ENCODE assay signal across 16 cellular contexts in genomic region chr2:112658820-112659667, GRCh38. TPM values are rescaled to one million over a fixed set of nuclear protein-coding genes. Genes with fewer than 3 reads are reported as not detected.
DNase-seq lines count a peak whose midpoint lies in the region; ATAC-seq and TF ChIP-seq lines count a peak whose summit lies in the region.
"Had no signal": no experiment of that assay in that cellular context is flagged by ENCODE, and none has a peak within 500 bp of the region (broad histone marks: within the 10 kb centered on the region; RNA-seq: fewer than 3 reads in every experiment).

No MANE protein-coding gene starts in this region.

- H3K9me3 Mint-ChIP-seq in activated CD4-positive, alpha-beta T cell treated with anti-CD3 and anti-CD28 coated beads, Interleukin-2, amount 10 ng/mL, durations not matched to agents 7 days and 5 days = no peaks in the 10 kb centered on the region
- H3K9me3 Mint-ChIP-seq in nephron progenitor cell = no peaks in the 10 kb centered on the region
- H3K9me3 Mint-ChIP-seq: activated B cell treated with CpG ODN at 0.5 μM for 24 hours; stimulated activated naive B cell treated with anti-CD40 and anti-IgM and Interleukin-4, amounts not matched to agents 10 μg/mL and 1 μg/mL and 100 μg/mL, for 72 hours had no signal

- peaks cover 24% of the 10 kb centered on the region for H4K20me1 ChIP-seq in mammary epithelial cell (ENCODE audit: insufficient read depth, low read length)

- CTCF ChIA-PET in activated CD4-positive, alpha-beta T cell treated with anti-CD3 and anti-CD28 coated beads, Interleukin-2, amount 10 ng/mL, durations not matched to agents 7 days and 5 days (lab: Charles Lee) = interaction anchor here (0.6 to 3.6 kb wide), 4 partner anchors 11 to 61 kb away, joined by 3 to 12 read pairs (median 4); no protein-coding TSS in a partner anchor
- CTCF ChIA-PET in mammary epithelial cell (lab: Charles Lee; ENCODE audit: low non-redundant PET) = no interaction called here

- H3K4me3 Mint-ChIP-seq in activated CD4-positive, alpha-beta T cell treated with anti-CD3 and anti-CD28 coated beads, Interleukin-2, amount 10 ng/mL, durations not matched to agents 7 days and 5 days = no peak overlapping the region
- no peak overlapping the region for H3K4me3 Mint-ChIP-seq in nephron progenitor cell
- H3K4me3 Mint-ChIP-seq: activated B cell treated with CpG ODN at 0.5 μM for 24 hours; stimulated activated naive B cell treated with anti-CD40 and anti-IgM and Interleukin-4, amounts not matched to agents 10 μg/mL and 1 μg/mL and 100 μg/mL, for 72 hours had no signal

- no peaks in the 10 kb centered on the region for H3K27me3 Mint-ChIP-seq in activated CD4-positive, alpha-beta T cell treated with anti-CD3 and anti-CD28 coated beads, Interleukin-2, amount 10 ng/mL, durations not matched to agents 7 days and 5 days
- no peaks in the 10 kb centered on the region for H3K27me3 Mint-ChIP-seq in nephron progenitor cell (ENCODE audit: low read depth, poor library complexity)
- H3K27me3 Mint-ChIP-seq: activated B cell treated with CpG ODN at 0.5 μM for 24 hours; stimulated activated naive B cell treated with anti-CD40 and anti-IgM and Interleukin-4, amounts not matched to agents 10 μg/mL and 1 μg/mL and 100 μg/mL, for 72 hours had no signal

- TSS peak; percentile 29 for BruUV-seq in mammary epithelial cell (replicated peaks; lab: Mats Ljungman, UMichigan)

- H2AFZ ChIP-seq in mammary epithelial cell (ENCODE audit: low read depth, low read length) = no peak overlapping the region

- POLR2A ChIA-PET in activated CD4-positive, alpha-beta T cell treated with anti-CD3 and anti-CD28 coated beads, Interleukin-2, amount 10 ng/mL, durations not matched to agents 7 days and 5 days (lab: Charles Lee) = no interaction called here

- peaks cover 79% of the 10 kb centered on the region for H3K79me2 ChIP-seq in mammary epithelial cell (ENCODE audit: insufficient read depth, low read length)

- peak in 1 of 2 donors; percentile 25 for TF ChIP-seq CTCF in mammary epithelial cell (conservative IDR thresholded peaks at IDR 0.05 in 1 of 2, IDR thresholded peaks at IDR 0.05 in 1 of 2; ENCODE audit: extremely low read depth in 1 of 2, insufficient read depth in 1 of 2, low read depth in 1 of 2, low read length in 2 of 2)
- no peak for TF ChIP-seq CTCF in nephron progenitor cell (IDR thresholded peaks at IDR 0.05)
- no peak for TF ChIP-seq CTCF in GM10266 (IDR thresholded peaks at IDR 0.05; ENCODE audit: control insufficient read depth, insufficient read depth, low read depth, missing control alignments)

- peaks cover 88% of the 10 kb centered on the region for H3K36me3 Mint-ChIP-seq in activated CD4-positive, alpha-beta T cell treated with anti-CD3 and anti-CD28 coated beads, Interleukin-2, amount 10 ng/mL, durations not matched to agents 7 days and 5 days (ENCODE audit: low read depth)
- peaks cover 82% of the 10 kb centered on the region for H3K36me3 Mint-ChIP-seq in nephron progenitor cell (ENCODE audit: low read depth)

- no peaks in the 10 kb centered on the region for H3K9me3 ChIP-seq in mammary epithelial cell (replicated peaks; ENCODE audit: insufficient read depth, low read length)
- H3K9me3 ChIP-seq: SJCRH30 had no signal

- dilution Hi-C loops in mammary epithelial cell (cut with HindIII; ENCODE audit: low sequenced_read_pairs) = no loop called here

- H3K9ac ChIP-seq in mammary epithelial cell (ENCODE audit: insufficient read depth, low read length) = no peak overlapping the region

- in situ Hi-C loops in mammary epithelial cell (cut with MboI; ENCODE audit: low sequenced_read_pairs in 2 of 2) = no loop called here

- H3K27me3 ChIP-seq in mammary epithelial cell (ENCODE audit: insufficient read depth, low read length) = no peaks in the 10 kb centered on the region
- H3K27me3 ChIP-seq: SJCRH30 had no signal

- intact Hi-C loops in mammary epithelial cell (cut with micrococcal nuclease) = loop anchor here (5.0 kb wide), 1 partner anchor 37 kb away; no protein-coding TSS in a partner anchor

- H3K4me1 ChIP-seq in mammary epithelial cell (ENCODE audit: insufficient read depth, low read length) = peaks cover 26% of the 10 kb centered on the region
- H3K4me1 ChIP-seq: SJCRH30 had no signal

- ATAC-seq in GM18517 (IDR thresholded peaks at IDR 0.05; ENCODE audit: unreplicated experiment) = no peak
- ATAC-seq in GM18861 (IDR thresholded peaks at IDR 0.05; ENCODE audit: unreplicated experiment) = no peak
- ATAC-seq: stimulated activated naive B cell treated with anti-CD40 and anti-IgM and Interleukin-4, amounts not matched to agents 10 μg/mL and 1 μg/mL and 100 μg/mL, for 72 hours had no signal

- WGBS in mammary epithelial cell (ENCODE audit: low coverage, missing lambda C conversion rate) = 89% methylated on average over 10 of the region's 11 CpGs

- H3K4me2 ChIP-seq in mammary epithelial cell (ENCODE audit: insufficient read depth, low read depth, low read length) = peak overlapping the region; percentile 6

- peaks cover 75% of the 10 kb centered on the region for H3K36me3 ChIP-seq in mammary epithelial cell (ENCODE audit: insufficient read depth, low read length)

- H3K27ac Mint-ChIP-seq in activated CD4-positive, alpha-beta T cell treated with anti-CD3 and anti-CD28 coated beads, Interleukin-2, amount 10 ng/mL, durations not matched to agents 7 days and 5 days = peak overlapping the region; percentile 60
- H3K27ac Mint-ChIP-seq in nephron progenitor cell = peak overlapping the region; percentile 68
- H3K27ac Mint-ChIP-seq: activated B cell treated with CpG ODN at 0.5 μM for 24 hours; stimulated activated naive B cell treated with anti-CD40 and anti-IgM and Interleukin-4, amounts not matched to agents 10 μg/mL and 1 μg/mL and 100 μg/mL, for 72 hours had no signal

- DNase-seq in activated CD4-positive, alpha-beta T cell treated with anti-CD3 and anti-CD28 coated beads, Interleukin-2, amount 10 ng/mL, durations not matched to agents 7 days and 5 days = no peak
- no peak for DNase-seq in activated CD4-positive, alpha-beta T cell treated with anti-CD3 and anti-CD28 coated beads for 4 hours
- peak; percentile 12 for DNase-seq in OCI-M1 (lab: John Stamatoyannopoulos, UW)
- peak; percentile 48 for DNase-seq in mammary epithelial cell
- DNase-seq in nephron progenitor cell = no peak
- no peak for DNase-seq in GM10266 (ENCODE audit: extremely low spot score)
- DNase-seq: activated B cell treated with CpG ODN at 0.5 μM for 24 hours; activated effector memory CD4-positive, alpha-beta T cell treated with anti-CD3 and anti-CD28 coated beads, Interleukin-2, amount 50 U/mL, for 16 hours; NCI-H1417 treated with DMSO at 0.1 percent for 48 hours; NCI-H526 treated with DMSO at 0.1 percent for 48 hours; SJCRH30; stimulated activated CD4-positive, alpha-beta T cell treated with anti-CD3 and anti-CD28 coated beads, Interleukin-4, amount 100 ng/mL, for 1 hour; stimulated activated naive B cell treated with anti-CD40 and anti-IgM and Interleukin-4, amounts not matched to agents 10 μg/mL and 1 μg/mL and 100 μg/mL, for 72 hours had no signal

- peaks cover 66% of the 10 kb centered on the region for H3K4me1 Mint-ChIP-seq in activated CD4-positive, alpha-beta T cell treated with anti-CD3 and anti-CD28 coated beads, Interleukin-2, amount 10 ng/mL, durations not matched to agents 7 days and 5 days
- no peaks in the 10 kb centered on the region for H3K4me1 Mint-ChIP-seq in nephron progenitor cell
- H3K4me1 Mint-ChIP-seq: activated B cell treated with CpG ODN at 0.5 μM for 24 hours had no signal

- peak overlapping the region; percentile 61 for H3K27ac ChIP-seq in mammary epithelial cell (ENCODE audit: insufficient read depth, low read depth, low read length)
- H3K27ac ChIP-seq: coronary artery, SJCRH30 had no signal

- H3K4me3 ChIP-seq in mammary epithelial cell (replicated peaks in 1 of 3; ENCODE audit: insufficient read depth in 1 of 3, low read depth in 2 of 3, low read length in 3 of 3) = no peak overlapping the region
- H3K4me3 ChIP-seq: coronary artery, SJCRH30 had no signal

RNA-seq across cellular contexts. Expression of gene SLC20A1, which starts 13.3 kb away (rescaled TPM):
- total RNA-seq in activated CD4-positive, alpha-beta T cell treated with anti-CD3 and anti-CD28 coated beads, Interleukin-2, amount 10 ng/mL, durations not matched to agents 7 days and 5 days = 100 to 1,000 TPM; 165 to 167 TPM
- 100 to 1,000 TPM; 227 to 533 TPM for total RNA-seq in mammary epithelial cell
- 441 TPM for polyA plus RNA-seq in mammary epithelial cell
- polyA minus RNA-seq in mammary epithelial cell = 761 TPM

Comparison
In these comparisons a context has a peak if more than half of its experiments do, and no peak if none do; other contexts are left out.
1. DNase-seq: peak in OCI-M1 (single experiment) and mammary epithelial cell (single experiment); none in activated CD4-positive, alpha-beta T cell treated with anti-CD3 and anti-CD28 coated beads, Interleukin-2, amount 10 ng/mL, durations not matched to agents 7 days and 5 days (single experiment), activated CD4-positive, alpha-beta T cell treated with anti-CD3 and anti-CD28 coated beads for 4 hours (0 of 2), nephron progenitor cell (single experiment) and GM10266 (single experiment).